ENCODE assay signal across 9 cellular contexts in genomic region chr2:65434592-65435241, GRCh38. TPM values are rescaled to one million over a fixed set of nuclear protein-coding genes. Genes with fewer than 3 reads are reported as not detected.
DNase-seq lines count a peak whose midpoint lies in the region; TF ChIP-seq lines count a peak whose summit lies in the region.
"Had no signal": no experiment of that assay in that cellular context is flagged by ENCODE, and none has a peak within 500 bp of the region (broad histone marks: within the 10 kb centered on the region; RNA-seq: fewer than 3 reads in every experiment).

No MANE protein-coding gene starts in this region.

- DNase-seq in activated naive CD8-positive, alpha-beta T cell treated with anti-CD3 and anti-CD28 coated beads for 36 hours = no peak
- DNase-seq in immature natural killer cell (no peak), tibial nerve (ENCODE audit: low spot score in 2 of 2) (no peak), pons (ENCODE audit: low spot score) (no peak), A172 (ENCODE audit: low spot score) (no peak)
- no peak for DNase-seq in stimulated activated CD4-positive, alpha-beta T cell treated with anti-CD3 and anti-CD28 coated beads, Interleukin-2, amount 100 ng/mL, for 48 hours
- DNase-seq: amniotic stem cell had no signal

- TF ChIP-seq EP300 in tibial nerve (IDR thresholded peaks at IDR 0.05) = no peak

- no peak overlapping the region for H3K27ac Mint-ChIP-seq in activated naive CD8-positive, alpha-beta T cell
- H3K27ac Mint-ChIP-seq in activated naive CD8-positive, alpha-beta T cell treated with anti-CD3 and anti-CD28 coated beads for 36 hours = no peak overlapping the region
- peak overlapping the region in 1 of 6 donors; percentile 54 for H3K27ac Mint-ChIP-seq in immature natural killer cell

- TF ChIP-seq CTCF in SU-DHL-6 (IDR thresholded peaks at IDR 0.05; ENCODE audit: insufficient read depth, low read length, poor library complexity, severe bottlenecking) (no peak), tibial nerve (IDR thresholded peaks at IDR 0.05) (no peak)

- H3K4me3 ChIP-seq in SU-DHL-6 (ENCODE audit: insufficient read depth, low read length, poor library complexity, severe bottlenecking) (no peak overlapping the region), tibial nerve (peak overlapping the region in 1 of 4 donors; percentile 52)

- H3K27me3 ChIP-seq in SU-DHL-6 (ENCODE audit: low read length) = no peaks in the 10 kb centered on the region
- H3K27me3 ChIP-seq in tibial nerve = no peaks in the 10 kb centered on the region

- H3K4me3 Mint-ChIP-seq in activated naive CD8-positive, alpha-beta T cell = peak overlapping the region; percentile 69
- H3K4me3 Mint-ChIP-seq in activated naive CD8-positive, alpha-beta T cell treated with anti-CD3 and anti-CD28 coated beads for 36 hours = no peak overlapping the region
- peak overlapping the region; percentile 72 to 99 (median 85) for H3K4me3 Mint-ChIP-seq in immature natural killer cell

- no peak overlapping the region for H3K9ac ChIP-seq in SU-DHL-6 (ENCODE audit: low read length)

- no peaks in the 10 kb centered on the region for H3K36me3 Mint-ChIP-seq in activated naive CD8-positive, alpha-beta T cell
- H3K36me3 Mint-ChIP-seq in activated naive CD8-positive, alpha-beta T cell treated with anti-CD3 and anti-CD28 coated beads for 36 hours = no peaks in the 10 kb centered on the region
- no peaks in the 10 kb centered on the region for H3K36me3 Mint-ChIP-seq in immature natural killer cell

- peaks cover 18% of the 10 kb centered on the region for H3K79me2 ChIP-seq in SU-DHL-6 (ENCODE audit: insufficient read depth, low read length)

- 0 out of 2 replicates have a peak, but pooled peaks cover 5% of the 10 kb centered on the region for H3K36me3 ChIP-seq in SU-DHL-6 (ENCODE audit: low read length)
- H3K36me3 ChIP-seq in tibial nerve = no peaks in the 10 kb centered on the region

- H4K20me1 ChIP-seq in SU-DHL-6 (ENCODE audit: low read depth, low read length) = peaks cover 5% of the 10 kb centered on the region; the same call in 1 of the 2 replicates

- peaks cover 27% of the 10 kb centered on the region for H3K27me3 Mint-ChIP-seq in activated naive CD8-positive, alpha-beta T cell
- peaks cover 71% of the 10 kb centered on the region for H3K27me3 Mint-ChIP-seq in activated naive CD8-positive, alpha-beta T cell treated with anti-CD3 and anti-CD28 coated beads for 36 hours
- H3K27me3 Mint-ChIP-seq in immature natural killer cell (ENCODE audit: low read depth in 3 of 3) = peaks cover 15 to 22% (median 19%) of the 10 kb centered on the region in 3 donors

- H3K9me3 ChIP-seq in SU-DHL-6 (ENCODE audit: insufficient read depth, low read length) (no peaks in the 10 kb centered on the region), tibial nerve (no peaks in the 10 kb centered on the region)

- H3K4me1 Mint-ChIP-seq in activated naive CD8-positive, alpha-beta T cell (ENCODE audit: low read depth) = peaks cover 18% of the 10 kb centered on the region
- peaks cover 22% of the 10 kb centered on the region for H3K4me1 Mint-ChIP-seq in activated naive CD8-positive, alpha-beta T cell treated with anti-CD3 and anti-CD28 coated beads for 36 hours
- peaks cover 23 to 26% of the 10 kb centered on the region in 2 donors for H3K4me1 Mint-ChIP-seq in immature natural killer cell

- H2AFZ ChIP-seq in SU-DHL-6 (ENCODE audit: low read depth, low read length, severe bottlenecking) = no peak overlapping the region

- peaks cover 0 to 32% (median 15%) of the 10 kb centered on the region in 4 donors for H3K4me1 ChIP-seq in tibial nerve

- H3K9me2 ChIP-seq in SU-DHL-6 (replicated peaks; ENCODE audit: insufficient read depth, low read length) = no peaks in the 10 kb centered on the region

- H3K4me2 ChIP-seq in SU-DHL-6 (ENCODE audit: low read depth, low read length, poor library complexity, severe bottlenecking) = no peak overlapping the region

- no peak for TF ChIP-seq POLR2A in tibial nerve (IDR thresholded peaks at IDR 0.05)

- 0 out of 2 replicates have a peak overlapping the region, but pooled peaks have one; percentile 41 for H3K27ac ChIP-seq in SU-DHL-6 (ENCODE audit: low read depth, low read length)
- H3K27ac ChIP-seq in tibial nerve = peak overlapping the region in 3 of 4 donors; percentile 83 to 98 (median 94)

- 70 to 73% methylated on average over 3 of the region's 3 CpGs for WGBS in tibial nerve, 2 donors

- H3F3A ChIP-seq in SU-DHL-6 (ENCODE audit: insufficient read depth) = peaks cover 29% of the 10 kb centered on the region

- no peaks in the 10 kb centered on the region for H3K9me3 Mint-ChIP-seq in activated naive CD8-positive, alpha-beta T cell (ENCODE audit: low read depth)
- H3K9me3 Mint-ChIP-seq in activated naive CD8-positive, alpha-beta T cell treated with anti-CD3 and anti-CD28 coated beads for 36 hours = no peaks in the 10 kb centered on the region
- no peaks in the 10 kb centered on the region for H3K9me3 Mint-ChIP-seq in immature natural killer cell

RNA-seq across cellular contexts. Expression of gene SPRED2, which starts 2.3 kb away (rescaled TPM):
- total RNA-seq in activated naive CD8-positive, alpha-beta T cell treated with anti-CD3 and anti-CD28 coated beads for 36 hours = 1 to 10 TPM; 9.5 to 9.7 TPM
- polyA plus RNA-seq in immature natural killer cell = 1 to 10 TPM in 1 of 3 donors, under 1 TPM in 1, not detected in 1; 0.67 to 1.4 TPM
- 10 to 100 TPM; 21.9 to 28.8 (median 25.5) TPM for total RNA-seq in tibial nerve
- total RNA-seq in A172 (2014; rRNA removed; shearing (Covaris generic)) = 7.1 and 13.6 TPM in 2 replicates
